Comparison of ENCODE assay signal across 22 cellular contexts in the genomic region with DNA sequence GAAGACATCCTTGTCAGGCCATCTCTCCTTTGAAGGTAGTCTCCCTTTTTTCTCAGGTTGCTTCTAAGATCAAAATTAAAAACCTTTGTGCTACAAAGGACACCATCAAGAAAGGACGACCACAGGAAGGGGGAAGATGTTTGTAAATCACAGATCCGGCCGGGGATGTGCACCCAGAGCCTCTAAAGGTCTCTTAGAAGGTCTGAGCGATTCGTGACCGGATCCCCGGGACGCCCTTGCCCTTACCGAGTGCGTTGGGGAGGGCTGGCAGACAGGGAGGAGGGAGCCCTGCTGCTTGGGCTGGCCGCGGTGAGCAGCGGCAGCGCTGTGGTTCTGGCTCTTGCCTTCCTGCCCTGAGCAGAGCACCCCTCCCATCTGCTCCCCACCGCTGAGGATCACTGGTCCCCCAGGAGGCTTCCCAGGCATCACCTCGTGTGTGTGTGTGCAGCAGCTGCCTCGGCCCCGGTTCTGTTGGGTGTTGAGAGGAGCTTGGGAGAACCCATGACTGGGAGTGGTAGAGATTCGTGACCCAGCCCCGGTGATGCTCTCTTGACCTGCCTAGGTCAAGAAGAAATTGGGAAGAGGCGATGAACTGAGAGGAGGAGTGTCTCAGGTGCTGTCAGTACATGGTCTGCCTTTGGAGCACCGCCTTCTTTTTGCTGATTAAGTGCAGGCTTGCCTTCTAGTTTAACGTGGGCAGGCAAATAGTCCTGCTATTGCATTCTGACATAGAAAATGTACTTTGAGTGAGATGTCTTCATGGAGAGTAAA.
"Had no signal": no experiment of that assay in that cellular context is flagged by ENCODE, and none has a peak within 500 bp of the region (broad histone marks: within the 10 kb centered on the region; RNA-seq: fewer than 3 reads in every experiment).

No MANE protein-coding gene starts in this region.

- H3K9me3 Mint-ChIP-seq: activated B cell treated with CpG ODN at 0.5 μM for 24 hours; activated CD4-positive, alpha-beta memory T cell treated with anti-CD3 and anti-CD28 coated beads for 36 hours had no signal

- H3K36me3 ChIP-seq: prostate gland had no signal

- ATAC-seq: body of pancreas, foreskin keratinocyte, left colon, right cardiac atrium had no signal

- DNase-seq: activated B cell treated with CpG ODN at 0.5 μM for 24 hours; activated CD4-positive, alpha-beta memory T cell treated with anti-CD3 and anti-CD28 coated beads for 36 hours; activated CD4-positive, alpha-beta T cell treated with anti-CD3 and anti-CD28 coated beads for 4 hours; amygdala; body of pancreas; endodermal cell; foreskin keratinocyte; hippocampal formation; left colon; midbrain; right cardiac atrium; small intestine; stimulated activated CD4-positive, alpha-beta T cell treated with anti-CD3 and anti-CD28 coated beads, Interleukin-4, amount 100 ng/mL, for 1 hour; stomach; SW 1271 had no signal

- H3K27me3 ChIP-seq: body of pancreas, foreskin keratinocyte, stomach had no signal

- H3K27me3 Mint-ChIP-seq: activated B cell treated with CpG ODN at 0.5 μM for 24 hours; activated CD4-positive, alpha-beta memory T cell treated with anti-CD3 and anti-CD28 coated beads for 36 hours; activated naive CD8-positive, alpha-beta T cell; type B pancreatic cell had no signal

- H3K4me3 ChIP-seq: body of pancreas, lung, prostate gland, stomach had no signal

- H3K27ac Mint-ChIP-seq: activated B cell treated with CpG ODN at 0.5 μM for 24 hours; activated CD4-positive, alpha-beta memory T cell treated with anti-CD3 and anti-CD28 coated beads for 36 hours; activated naive CD8-positive, alpha-beta T cell; endodermal cell; type B pancreatic cell had no signal

- FAIRE-seq: colon, islet of Langerhans, small intestine, TTC549 had no signal

- H3K9me3 ChIP-seq: body of pancreas, prostate gland, stomach had no signal

- H3K4me3 Mint-ChIP-seq: activated B cell treated with CpG ODN at 0.5 μM for 24 hours; activated CD4-positive, alpha-beta memory T cell treated with anti-CD3 and anti-CD28 coated beads for 36 hours; activated naive CD8-positive, alpha-beta T cell; endodermal cell; type B pancreatic cell had no signal

- H3K27ac ChIP-seq: body of pancreas, foreskin keratinocyte, prostate gland, stomach had no signal

- H3K4me1 ChIP-seq: foreskin keratinocyte, prostate gland had no signal
